Comparison of ENCODE assay signal across 17 cellular contexts in genomic region chr11:47667135-47667534, GRCh38.
"Had no signal": no experiment of that assay in that cellular context is flagged by ENCODE, and none has a peak within 500 bp of the region (broad histone marks: within the 10 kb centered on the region; RNA-seq: fewer than 3 reads in every experiment).

No MANE protein-coding gene starts in this region.

- H3K4me3 Mint-ChIP-seq: activated naive CD4-positive, alpha-beta T cell treated with anti-CD3 and anti-CD28 coated beads for 36 hours; central memory CD8-positive, alpha-beta T cell; naive thymus-derived CD8-positive, alpha-beta T cell; stimulated activated naive CD8-positive, alpha-beta T cell treated with anti-CD3 and anti-CD28 coated beads, Interleukin-15, Interleukin-2, amounts not matched to agents 100 ng/mL and 50 ng/mL, for 24 hours; T-helper 2 cell treated with Interferon-gamma antibody and Interleukin-4, amounts not matched to agents 5 μg/mL and 100 μg/mL, for 36 hours had no signal

- H3K27ac ChIP-seq: hepatocyte, psoas muscle had no signal

- H3K27me3 ChIP-seq: hepatocyte had no signal

- DNase-seq: activated CD4-positive, alpha-beta T cell treated with anti-CD3 and anti-CD28 coated beads, Interleukin-2, amount 50 U/mL, for 48 hours; activated naive CD4-positive, alpha-beta T cell treated with anti-CD3 and anti-CD28 coated beads for 36 hours; activated T-cell treated with anti-CD3 and anti-CD28 coated beads, Interleukin-2, amount 50 U/mL, for 72 hours; dermis blood vessel endothelial cell; erythroblast; midbrain; naive thymus-derived CD8-positive, alpha-beta T cell; occipital lobe; psoas muscle; stimulated activated CD4-positive, alpha-beta T cell treated with anti-CD3 and anti-CD28 coated beads, Interleukin-4, amount 100 ng/mL, for 24 hours; SW 1271 had no signal

- H3K4me2 ChIP-seq: hepatocyte had no signal

- H3K9me3 ChIP-seq: psoas muscle had no signal

- H3K4me1 Mint-ChIP-seq: central memory CD8-positive, alpha-beta T cell; naive thymus-derived CD8-positive, alpha-beta T cell had no signal

- H2AFZ ChIP-seq: hepatocyte had no signal

- H3K27me3 Mint-ChIP-seq: central memory CD8-positive, alpha-beta T cell; naive thymus-derived CD8-positive, alpha-beta T cell; stimulated activated naive CD8-positive, alpha-beta T cell treated with anti-CD3 and anti-CD28 coated beads, Interleukin-15, Interleukin-2, amounts not matched to agents 100 ng/mL and 50 ng/mL, for 24 hours had no signal

- H3K79me2 ChIP-seq: hepatocyte had no signal

- H3K4me3 ChIP-seq: hepatocyte, psoas muscle had no signal

- H3K9me3 Mint-ChIP-seq: activated naive CD4-positive, alpha-beta T cell treated with anti-CD3 and anti-CD28 coated beads for 36 hours; activated T-cell treated with anti-CD3 and anti-CD28 coated beads, Interleukin-2, amount 50 U/mL, for 72 hours; central memory CD8-positive, alpha-beta T cell; naive thymus-derived CD8-positive, alpha-beta T cell; stimulated activated naive CD8-positive, alpha-beta T cell treated with anti-CD3 and anti-CD28 coated beads, Interleukin-15, Interleukin-2, amounts not matched to agents 100 ng/mL and 50 ng/mL, for 24 hours; T-helper 2 cell treated with Interferon-gamma antibody and Interleukin-4, amounts not matched to agents 5 μg/mL and 100 μg/mL, for 36 hours had no signal

- H3K27ac Mint-ChIP-seq: activated naive CD4-positive, alpha-beta T cell treated with anti-CD3 and anti-CD28 coated beads for 36 hours; T-helper 2 cell treated with Interferon-gamma antibody and Interleukin-4, amounts not matched to agents 5 μg/mL and 100 μg/mL, for 36 hours had no signal

- ATAC-seq: activated CD4-positive, CD25-positive, alpha-beta regulatory T cell treated with anti-CD3 and anti-CD28 coated beads, Interleukin-2, amount 50 U/mL, for 24 hours; activated T-cell treated with anti-CD3 and anti-CD28 coated beads, Interleukin-2, amount 50 U/mL, for 72 hours; naive thymus-derived CD8-positive, alpha-beta T cell; psoas muscle; sciatic nerve had no signal

- H3K4me1 ChIP-seq: psoas muscle had no signal
